26 cellular contexts compared by ENCODE assay signal in the genomic region with DNA sequence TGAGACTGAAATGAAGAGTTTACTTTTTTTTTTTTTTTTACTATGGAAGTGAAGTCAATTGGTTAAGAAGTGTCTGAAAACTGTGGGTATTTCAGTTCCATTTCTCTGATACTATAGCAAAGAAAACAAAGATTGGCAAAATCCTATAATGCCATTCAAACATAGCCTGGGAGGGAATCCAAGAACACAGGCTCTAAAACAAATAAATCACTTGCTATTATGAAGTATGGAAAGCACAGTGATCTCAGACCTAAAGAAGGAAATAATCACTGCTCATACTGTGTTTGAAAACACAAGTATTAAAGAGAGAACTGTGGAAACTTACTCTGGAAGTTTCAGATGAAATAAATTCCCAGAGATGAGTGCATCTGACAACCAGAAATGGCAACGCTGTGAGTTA. TPM values are rescaled to one million over a fixed set of nuclear protein-coding genes. Genes with fewer than 3 reads are reported as not detected.
A peak's percentile ranks its signal among the peaks of the same experiment; 100 is the strongest.
DNase-seq lines count a peak whose midpoint lies in the region; ATAC-seq, FAIRE-seq and TF ChIP-seq lines count a peak whose summit lies in the region.
"Had no signal": no experiment of that assay in that cellular context is flagged by ENCODE, and none has a peak within 500 bp of the region (broad histone marks: within the 10 kb centered on the region; RNA-seq: fewer than 3 reads in every experiment).

No MANE protein-coding gene starts in this region.

- no peak for TF ChIP-seq CTCF in LNCaP clone FGC (IDR thresholded peaks at IDR 0.05; ENCODE audit: control insufficient read depth, extremely low read depth, insufficient read depth)
- no peak for TF ChIP-seq CTCF in astrocyte of the spinal cord (IDR thresholded peaks at IDR 0.05; ENCODE audit: low read depth, low read length)
- no peak for TF ChIP-seq CTCF in esophagus squamous epithelium (IDR thresholded peaks at IDR 0.05)
- no peak for TF ChIP-seq CTCF in pancreas (IDR thresholded peaks at IDR 0.05)
- TF ChIP-seq CTCF in GM10266 (IDR thresholded peaks at IDR 0.05; ENCODE audit: control insufficient read depth, insufficient read depth, low read depth, missing control alignments) = no peak
- TF ChIP-seq CTCF in gastrocnemius medialis (IDR thresholded peaks at IDR 0.05 in 4 of 5, conservative IDR thresholded peaks at IDR 0.05 in 1 of 5) = no peak

- no peaks in the 10 kb centered on the region for H3K36me3 Mint-ChIP-seq in activated naive CD8-positive, alpha-beta T cell treated with anti-CD3 and anti-CD28 coated beads for 36 hours
- H3K36me3 Mint-ChIP-seq: CD8-positive, alpha-beta memory T cell had no signal

- H3K27ac Mint-ChIP-seq in activated naive CD8-positive, alpha-beta T cell treated with anti-CD3 and anti-CD28 coated beads for 36 hours = no peak overlapping the region
- H3K27ac Mint-ChIP-seq: H9, HFFc6 had no signal

- no peak overlapping the region for H3K4me3 Mint-ChIP-seq in activated naive CD8-positive, alpha-beta T cell treated with anti-CD3 and anti-CD28 coated beads for 36 hours
- H3K4me3 Mint-ChIP-seq: CD8-positive, alpha-beta memory T cell; H9; HFFc6 had no signal

- H3K9me3 Mint-ChIP-seq in activated naive CD8-positive, alpha-beta T cell treated with anti-CD3 and anti-CD28 coated beads for 36 hours = peaks cover 8% of the 10 kb centered on the region
- H3K9me3 Mint-ChIP-seq: HFFc6 had no signal

- H3K4me1 ChIP-seq in esophagus squamous epithelium (peaks cover 0 to 15% (median 0%) of the 10 kb centered on the region in 3 donors), pancreas (peaks cover 0 to 10% (median 7%) of the 10 kb centered on the region in 3 donors), gastrocnemius medialis (no peaks in the 10 kb centered on the region)

- H3K27me3 Mint-ChIP-seq in activated naive CD8-positive, alpha-beta T cell treated with anti-CD3 and anti-CD28 coated beads for 36 hours = peaks cover 7% of the 10 kb centered on the region
- H3K27me3 Mint-ChIP-seq: CD8-positive, alpha-beta memory T cell had no signal

- in situ Hi-C loops in astrocyte of the spinal cord (cut with HindIII; ENCODE audit: low sequenced_read_pairs) = no loop called here
- in situ Hi-C loops in gastrocnemius medialis (cut with MboI; ENCODE audit: low sequenced_read_pairs in 4 of 4) = no loop called here

- peak; percentile 77 for DNase-seq in LNCaP clone FGC (ENCODE audit: low read depth)
- DNase-seq in astrocyte of the spinal cord (ENCODE audit: low read depth, low spot score) = peak; percentile 54
- DNase-seq in esophagus squamous epithelium (lab: John Stamatoyannopoulos, UW) = no peak
- DNase-seq in pancreas = no peak
- no peak for DNase-seq in DMS79 treated with DMSO at 0.1 percent for 48 hours (lab: John Stamatoyannopoulos, UW)
- DNase-seq in GM10266 (ENCODE audit: extremely low spot score) = no peak
- no peak for DNase-seq in gastrocnemius medialis
- no peak for DNase-seq in activated naive CD8-positive, alpha-beta T cell treated with anti-CD3 and anti-CD28 coated beads for 36 hours
- DNase-seq: Calu3; CD8-positive, alpha-beta memory T cell; DMS153; H9; HFFc6; NCI-H1092; NCI-H146; NCI-H2029; NCI-H446; NCI-H526 treated with DMSO at 0.1 percent for 48 hours; SHP77 treated with DMSO at 0.1 percent for 48 hours had no signal

- intact Hi-C loops in esophagus squamous epithelium (cut with DNase I) = no loop called here
- intact Hi-C loops in pancreas (cut with DNase I) = no loop called here
- intact Hi-C loops in gastrocnemius medialis (cut with DNase I; ENCODE audit: low total_unique reads) = no loop called here

- no peaks in the 10 kb centered on the region for H3K4me1 Mint-ChIP-seq in activated naive CD8-positive, alpha-beta T cell treated with anti-CD3 and anti-CD28 coated beads for 36 hours
- H3K4me1 Mint-ChIP-seq: CD8-positive, alpha-beta memory T cell; H9 had no signal

- H3K9me3 ChIP-seq in esophagus squamous epithelium (no peaks in the 10 kb centered on the region), pancreas (no peaks in the 10 kb centered on the region), gastrocnemius medialis (no peaks in the 10 kb centered on the region)

- FAIRE-seq in pancreas (lab: Jason Lieb, UNC) = no peak
- FAIRE-seq: A204.1, G401.6, GM19239 had no signal

- H3K27ac ChIP-seq in esophagus squamous epithelium (peak overlapping the region in 3 of 4 donors; percentile 43 to 69 (median 45)), pancreas (peak overlapping the region in 1 of 4 donors; percentile 62), gastrocnemius medialis (no peak overlapping the region)
- H3K27ac ChIP-seq: C4-2B, RWPE1, SK-N-MC had no signal

- TF ChIP-seq POLR2A in esophagus squamous epithelium (IDR thresholded peaks at IDR 0.05) (no peak), gastrocnemius medialis (IDR thresholded peaks at IDR 0.05) (no peak)

- H3K36me3 ChIP-seq in esophagus squamous epithelium = no peaks in the 10 kb centered on the region
- H3K36me3 ChIP-seq in pancreas = no peaks in the 10 kb centered on the region
- H3K36me3 ChIP-seq in gastrocnemius medialis = no peaks in the 10 kb centered on the region

- H3K27me3 ChIP-seq in esophagus squamous epithelium = no peaks in the 10 kb centered on the region
- no peaks in the 10 kb centered on the region for H3K27me3 ChIP-seq in pancreas
- H3K27me3 ChIP-seq in gastrocnemius medialis = no peaks in the 10 kb centered on the region

- ATAC-seq in pancreas (peak; percentile 64 to 95 (median 94)), gastrocnemius medialis (no peak)

- WGBS in esophagus squamous epithelium, 2 donors = 25 to 42% methylated on average over 1 of the region's 1 CpG
- 20 to 32% methylated on average over 1 of the region's 1 CpG for WGBS in pancreas, 2 donors

- H3K4me3 ChIP-seq in LNCaP clone FGC (ENCODE audit: low read depth, low read length) (no peak overlapping the region), astrocyte of the spinal cord (ENCODE audit: low read depth, low read length) (no peak overlapping the region), esophagus squamous epithelium (no peak overlapping the region), pancreas (no peak overlapping the region), gastrocnemius medialis (no peak overlapping the region)
- H3K4me3 ChIP-seq: SK-N-MC had no signal

RNA-seq across cellular contexts. Expression of a gene that starts 12.0 kb away (rescaled TPM):
- total RNA-seq in esophagus squamous epithelium = 1 to 10 TPM in 1 of 4 donors, under 1 TPM in 1, not detected in 2; 0.94 to 6.1 TPM
- under 1 TPM in 1 of 6 donors, not detected in 5; 0.14 TPM for total RNA-seq in pancreas
- polyA plus RNA-seq in pancreas = not detected
- total RNA-seq in gastrocnemius medialis = not detected
- total RNA-seq in activated naive CD8-positive, alpha-beta T cell treated with anti-CD3 and anti-CD28 coated beads for 36 hours = not detected
- total RNA-seq: Calu3; CD8-positive, alpha-beta memory T cell; Daoy; H9; HFFc6 had no signal
- polyA plus RNA-seq: CD8-positive, alpha-beta memory T cell had no signal

Comparison
In these comparisons a context has a peak if more than half of its experiments do, and no peak if none do; other contexts are left out.
1. DNase-seq: peak in LNCaP clone FGC (single experiment) and astrocyte of the spinal cord (single experiment); none in esophagus squamous epithelium (single experiment), pancreas (0 of 6), DMS79 treated with DMSO at 0.1 percent for 48 hours (single experiment), GM10266 (single experiment), gastrocnemius medialis (0 of 2) and activated naive CD8-positive, alpha-beta T cell treated with anti-CD3 and anti-CD28 coated beads for 36 hours (single experiment).
2. H3K27ac ChIP-seq: peak in esophagus squamous epithelium (3 of 4); none in gastrocnemius medialis (0 of 4).
3. ATAC-seq: peak in pancreas (4 of 4); none in gastrocnemius medialis (0 of 2).